ENCODE assay signal across 8 cellular contexts in genomic region chr6:79544939-79545450, GRCh38. TPM values are rescaled to one million over a fixed set of nuclear protein-coding genes. Genes with fewer than 3 reads are reported as not detected.
A peak's percentile ranks its signal among the peaks of the same experiment; 100 is the strongest.
DNase-seq lines count a peak whose midpoint lies in the region; ATAC-seq and TF ChIP-seq lines count a peak whose summit lies in the region.

No MANE protein-coding gene starts in this region.

- intact Hi-C loops in colonic mucosa (cut with DNase I), result loop anchor here (10.0 kb wide), 1 partner anchor 310 kb away; the partner anchor contains the start of gene HMGN3

- H4K20me1 ChIP-seq in OCI-LY1 (ENCODE audit: insufficient read depth, low read length), result no peaks in the 10 kb centered on the region

- H3K27me3 ChIP-seq in HUES6 (ENCODE audit: control insufficient read depth, insufficient read depth, low read length), result no peaks in the 10 kb centered on the region
- no peaks in the 10 kb centered on the region for H3K27me3 ChIP-seq in OCI-LY1 (ENCODE audit: insufficient read depth, low read length)
- H3K27me3 ChIP-seq in colonic mucosa, result no peaks in the 10 kb centered on the region

- peak overlapping the region; percentile 26 for H3K27ac ChIP-seq in HUES6 (ENCODE audit: low read depth, low read length)
- H3K27ac ChIP-seq in OCI-LY1 (ENCODE audit: low read depth, low read length, poor library complexity, severe bottlenecking), result no peak overlapping the region
- H3K27ac ChIP-seq in colonic mucosa, result peak overlapping the region; percentile 53

- H3K9me3 ChIP-seq in HUES6 (ENCODE audit: control insufficient read depth, insufficient read depth, low read depth, low read length), result no peaks in the 10 kb centered on the region
- H3K9me3 ChIP-seq in OCI-LY1 (ENCODE audit: low read length), result no peaks in the 10 kb centered on the region
- H3K9me3 ChIP-seq in colonic mucosa, result no peaks in the 10 kb centered on the region

- H3K9me3 Mint-ChIP-seq in activated T-cell treated with anti-CD3 and anti-CD28 coated beads, Interleukin-2, amount 50 U/mL, for 72 hours, result no peaks in the 10 kb centered on the region

- H3F3A ChIP-seq in OCI-LY1 (ENCODE audit: insufficient read depth, low read length), result no peaks in the 10 kb centered on the region

- no peaks in the 10 kb centered on the region for H3K79me2 ChIP-seq in OCI-LY1 (ENCODE audit: insufficient read depth, low read length)

- H3K4me3 ChIP-seq in HUES6 (ENCODE audit: low read depth, low read length), result no peak overlapping the region
- no peak overlapping the region for H3K4me3 ChIP-seq in OCI-LY1 (ENCODE audit: low read depth, low read length, poor library complexity, severe bottlenecking)
- no peak overlapping the region for H3K4me3 ChIP-seq in colonic mucosa

- TF ChIP-seq CTCF in OCI-LY1 (IDR thresholded peaks at IDR 0.05; ENCODE audit: low read length), result 0 out of 2 replicates have a peak, but pooled peaks have one; percentile 7
- peak; percentile 35 for TF ChIP-seq CTCF in colonic mucosa (IDR thresholded peaks at IDR 0.05)

- H3K4me3 Mint-ChIP-seq in activated T-cell treated with anti-CD3 and anti-CD28 coated beads, Interleukin-2, amount 50 U/mL, for 72 hours, result no peak overlapping the region

- no peaks in the 10 kb centered on the region for H3K4me1 Mint-ChIP-seq in activated T-cell treated with anti-CD3 and anti-CD28 coated beads, Interleukin-2, amount 50 U/mL, for 72 hours (ENCODE audit: low read depth)

- peaks cover 27% of the 10 kb centered on the region for H3K4me1 ChIP-seq in HUES6 (ENCODE audit: control insufficient read depth, insufficient read depth, low read length)
- H3K4me1 ChIP-seq in OCI-LY1 (ENCODE audit: insufficient read depth, low read length, severe bottlenecking), result no peaks in the 10 kb centered on the region
- H3K4me1 ChIP-seq in colonic mucosa, result peaks cover 6% of the 10 kb centered on the region

- H3K36me3 Mint-ChIP-seq in activated T-cell treated with anti-CD3 and anti-CD28 coated beads, Interleukin-2, amount 50 U/mL, for 72 hours (ENCODE audit: insufficient read depth in 2 of 2), result peaks cover 0 to 3% of the 10 kb centered on the region in 2 donors

- H3K36me3 ChIP-seq in HUES6 (ENCODE audit: control insufficient read depth, insufficient read depth, low read length) (no peaks in the 10 kb centered on the region), OCI-LY1 (ENCODE audit: insufficient read depth, low read length) (no peaks in the 10 kb centered on the region), colonic mucosa (no peaks in the 10 kb centered on the region)

- H2AFZ ChIP-seq in OCI-LY1 (ENCODE audit: low read length), result no peak overlapping the region

- H3K9me2 ChIP-seq in OCI-LY1 (ENCODE audit: low read depth, low read length), result no peaks in the 10 kb centered on the region

- ATAC-seq in GM21737 (IDR thresholded peaks at IDR 0.05; ENCODE audit: unreplicated experiment), result peak; percentile 85
- ATAC-seq in activated T-cell treated with anti-CD3 and anti-CD28 coated beads, Interleukin-2, amount 50 U/mL, for 72 hours (replicated peaks in 1 of 2), result no peak

- H3K9ac ChIP-seq in HUES6 (ENCODE audit: low read length), result no peak overlapping the region
- H3K9ac ChIP-seq in OCI-LY1 (ENCODE audit: low read length), result no peak overlapping the region
- no peak overlapping the region for H3K9ac ChIP-seq in colonic mucosa (ENCODE audit: low read depth in 2 of 2, low read length in 2 of 2)

- no peak overlapping the region for H3K4me2 ChIP-seq in OCI-LY1 (ENCODE audit: low read length)

- H3K27me3 Mint-ChIP-seq in activated T-cell treated with anti-CD3 and anti-CD28 coated beads, Interleukin-2, amount 50 U/mL, for 72 hours (ENCODE audit: low read depth), result peaks cover 5% of the 10 kb centered on the region

- H3K27ac Mint-ChIP-seq in activated T-cell treated with anti-CD3 and anti-CD28 coated beads, Interleukin-2, amount 50 U/mL, for 72 hours, result no peak overlapping the region

- DNase-seq in GM04503 (ENCODE audit: low read depth), result peak; percentile 78
- peak; percentile 65 for DNase-seq in colonic mucosa
- peak; percentile 100 for DNase-seq in kidney tubule cell (ENCODE audit: low spot score)
- peak; percentile 98 for DNase-seq in stromal cell of bone marrow (ENCODE audit: low read depth)
- DNase-seq in activated T-cell treated with anti-CD3 and anti-CD28 coated beads, Interleukin-2, amount 50 U/mL, for 72 hours, result no peak

RNA-seq across cellular contexts. Expression of gene LCA5, which starts 7.8 kb away (rescaled TPM):
- 1 to 10 TPM in 1 of 2 donors, under 1 TPM in 1; 0.74 to 1.1 TPM for total RNA-seq in colonic mucosa
- total RNA-seq in activated T-cell treated with anti-CD3 and anti-CD28 coated beads, Interleukin-2, amount 50 U/mL, for 72 hours, result under 1 TPM; 0.23 to 0.58 TPM

Comparison
In these comparisons a context has a peak if more than half of its experiments do, and no peak if none do; other contexts are left out.
1. DNase-seq: peak in GM04503 (single experiment), colonic mucosa (single experiment), kidney tubule cell (single experiment) and stromal cell of bone marrow (single experiment); none in activated T-cell treated with anti-CD3 and anti-CD28 coated beads, Interleukin-2, amount 50 U/mL, for 72 hours (0 of 2).